16 cellular contexts compared by ENCODE assay signal in the genomic region with DNA sequence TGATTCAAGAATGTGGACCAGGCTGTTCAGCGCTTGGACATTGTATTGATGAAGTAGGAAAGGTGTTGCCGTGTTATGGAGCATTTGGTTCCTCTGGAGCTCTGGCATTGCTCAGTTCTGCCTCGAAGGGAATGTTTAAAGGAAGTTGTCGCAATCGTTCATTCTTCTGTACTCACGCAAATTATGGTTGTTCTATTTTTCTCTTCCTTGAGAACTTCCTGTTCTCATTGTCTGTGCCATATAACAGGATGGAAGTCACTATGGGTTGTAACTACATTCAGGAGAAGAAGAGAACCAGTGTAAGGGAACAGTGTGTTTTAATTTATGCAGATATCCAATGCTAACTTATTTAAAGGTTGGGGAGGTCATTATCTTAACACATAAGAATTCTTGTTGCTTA. TPM values are rescaled to one million over a fixed set of nuclear protein-coding genes. Genes with fewer than 3 reads are reported as not detected.
DNase-seq lines count a peak whose midpoint lies in the region; ATAC-seq and TF ChIP-seq lines count a peak whose summit lies in the region.
"Had no signal": no experiment of that assay in that cellular context is flagged by ENCODE, and none has a peak within 500 bp of the region (broad histone marks: within the 10 kb centered on the region; RNA-seq: fewer than 3 reads in every experiment).

No MANE protein-coding gene starts in this region.

- no peak overlapping the region for H3K4me3 Mint-ChIP-seq in T-cell
- H3K4me3 Mint-ChIP-seq: CD4-positive, alpha-beta memory T cell had no signal

- TF ChIP-seq POLR2A in stomach (IDR thresholded peaks at IDR 0.05), result no peak

- H3K36me3 ChIP-seq in SK-N-MC (ENCODE audit: insufficient read depth, low read length) (no peaks in the 10 kb centered on the region), stomach (peaks cover 0 to 12% (median 11%) of the 10 kb centered on the region in 4 donors)

- no peak for TF ChIP-seq CTCF in stomach (IDR thresholded peaks at IDR 0.05)

- H3K27ac Mint-ChIP-seq in T-cell, result no peak overlapping the region
- H3K27ac Mint-ChIP-seq: activated T-helper 2 cell treated with anti-CD3 and anti-CD28 coated beads, Interferon-gamma antibody, Interleukin-2, Interleukin-4, amounts not matched to agents 10 μg/mL and 5 μg/mL and 100 μg/mL, durations not matched to agents 14 hours and 24 hours and 36 hours; CD4-positive, alpha-beta memory T cell had no signal

- no peaks in the 10 kb centered on the region for H3K27me3 Mint-ChIP-seq in T-cell
- H3K27me3 Mint-ChIP-seq: CD4-positive, alpha-beta memory T cell had no signal

- H3K36me3 Mint-ChIP-seq in T-cell, result peaks cover 9% of the 10 kb centered on the region

- DNase-seq in GF-D8 (lab: John Stamatoyannopoulos, UW), result peak; percentile 64
- peak; percentile 88 for DNase-seq in SK-N-MC (ENCODE audit: low read depth, low spot score)
- peak; percentile 35 for DNase-seq in foreskin melanocyte
- DNase-seq in stomach, result no peak
- no peak for DNase-seq in T-cell
- no peak for DNase-seq in NCI-H526 treated with DMSO at 0.1 percent for 48 hours (lab: John Stamatoyannopoulos, UW)
- no peak for DNase-seq in stimulated activated CD4-positive, alpha-beta T cell treated with anti-CD3 and anti-CD28 coated beads, Interleukin-4, amount 100 ng/mL, for 1 hour
- DNase-seq: activated CD4-positive, alpha-beta T cell treated with anti-CD3 and anti-CD28 coated beads, Interleukin-2, amount 50 U/mL, for 48 hours; CD4-positive, alpha-beta memory T cell; IMR-90; kidney glomerular epithelial cell; NCI-H1694; NCI-H510A treated with DMSO at 0.1 percent for 48 hours; psoas muscle had no signal

- CTCF ChIA-PET in T-cell (lab: Charles Lee), result no interaction called here

- 54 to 77% (median 70%) methylated on average over 6 of the region's 6 CpGs for WGBS in stomach, 5 donors

- peaks cover 0 to 15% (median 2%) of the 10 kb centered on the region in 3 donors for H3K4me1 Mint-ChIP-seq in T-cell

- intact Hi-C loops in stomach (cut with DNase I; ENCODE audit: low total_unique reads), result no loop called here

- H3K9me3 ChIP-seq in SK-N-MC (ENCODE audit: low read depth, low read length) (no peaks in the 10 kb centered on the region), stomach (no peaks in the 10 kb centered on the region)
- H3K9me3 ChIP-seq: psoas muscle had no signal

- peak overlapping the region; percentile 56 for H3K4me3 ChIP-seq in SK-N-MC
- H3K4me3 ChIP-seq in stomach, result no peak overlapping the region
- H3K4me3 ChIP-seq: psoas muscle had no signal

- H3K9me3 Mint-ChIP-seq in T-cell, result no peaks in the 10 kb centered on the region
- H3K9me3 Mint-ChIP-seq: activated T-helper 2 cell treated with anti-CD3 and anti-CD28 coated beads, Interferon-gamma antibody, Interleukin-2, Interleukin-4, amounts not matched to agents 10 μg/mL and 5 μg/mL and 100 μg/mL, durations not matched to agents 14 hours and 24 hours and 36 hours; CD4-positive, alpha-beta memory T cell had no signal

- TF ChIP-seq EP300 in stomach (IDR thresholded peaks at IDR 0.05), result peak; percentile 56

- H3K27me3 ChIP-seq in stomach, result no peaks in the 10 kb centered on the region

- ATAC-seq in T-cell (replicated peaks in 1 of 4), result no peak
- ATAC-seq: psoas muscle had no signal

- POLR2A ChIA-PET in T-cell (lab: Charles Lee), result no interaction called here

- peaks cover 0 to 58% (median 18%) of the 10 kb centered on the region in 4 donors for H3K4me1 ChIP-seq in stomach

- no peak overlapping the region for H3K9ac ChIP-seq in SK-N-MC (ENCODE audit: insufficient read length)

- H3K27ac ChIP-seq in SK-N-MC, result peak overlapping the region; percentile 95
- H3K27ac ChIP-seq in stomach, result peak overlapping the region in 4 of 5 donors; percentile 44 to 78 (median 54)
- H3K27ac ChIP-seq: psoas muscle, RWPE1 had no signal

RNA-seq across cellular contexts. Expression of a gene that starts 13.0 kb away (rescaled TPM):
- total RNA-seq in stomach (10 to 100 TPM in 3 of 5 donors, 1 to 10 TPM in 2; 4.7 to 69.2 (median 23.1) TPM), T-cell (1 to 10 TPM; 2.8 to 3.6 (median 3.3) TPM)
- polyA plus RNA-seq in stomach, result 10 to 100 TPM; 14.6 to 22.8 (median 22.5) TPM

RNA-seq across cellular contexts. Expression of a gene that starts 41.2 kb away (rescaled TPM):
- total RNA-seq in stomach (10 to 100 TPM in 4 of 5 donors, under 1 TPM in 1; 0.29 to 51.6 (median 23.2) TPM), T-cell (under 1 TPM in 1 of 5 donors, not detected in 4; 0.35 TPM)
- 10 to 100 TPM; 20.2 to 35.3 (median 28.9) TPM for polyA plus RNA-seq in stomach
- total RNA-seq: activated T-helper 2 cell treated with anti-CD3 and anti-CD28 coated beads, Interferon-gamma antibody, Interleukin-2, Interleukin-4, amounts not matched to agents 10 μg/mL and 5 μg/mL and 100 μg/mL, durations not matched to agents 14 hours and 24 hours and 36 hours; CD4-positive, alpha-beta memory T cell had no signal
- polyA plus RNA-seq: CD4-positive, alpha-beta memory T cell had no signal

Comparison
In these comparisons a context has a peak if more than half of its experiments do, and no peak if none do; other contexts are left out.
1. DNase-seq: peak in GF-D8 (single experiment), SK-N-MC (single experiment) and foreskin melanocyte (single experiment); none in stomach (single experiment), T-cell (0 of 34), NCI-H526 treated with DMSO at 0.1 percent for 48 hours (single experiment) and stimulated activated CD4-positive, alpha-beta T cell treated with anti-CD3 and anti-CD28 coated beads, Interleukin-4, amount 100 ng/mL, for 1 hour (single experiment).